ENCODE assay signal across 10 cellular contexts in genomic region chr14:74988131-74988530, GRCh38. TPM values are rescaled to one million over a fixed set of nuclear protein-coding genes. Genes with fewer than 3 reads are reported as not detected.
DNase-seq lines count a peak whose midpoint lies in the region; ATAC-seq and TF ChIP-seq lines count a peak whose summit lies in the region.
"Had no signal": no experiment of that assay in that cellular context is flagged by ENCODE, and none has a peak within 500 bp of the region (broad histone marks: within the 10 kb centered on the region; RNA-seq: fewer than 3 reads in every experiment).

No MANE protein-coding gene starts in this region.

- DNase-seq in 8988T (peak; percentile 50), HS-5 (ENCODE audit: low read depth) (peak; percentile 28), SK-MEL-5 (ENCODE audit: low read depth, low spot score) (peak; percentile 38), foreskin fibroblast (peak; percentile 65 to 83), retina (no peak), T-helper 17 cell (no peak)
- DNase-seq: activated CD4-positive, CD25-positive, alpha-beta regulatory T cell treated with anti-CD3 and anti-CD28 coated beads, Interleukin-2, amount 50 U/mL, for 72 hours; activated effector memory CD4-positive, alpha-beta T cell treated with anti-CD3 and anti-CD28 coated beads, Interleukin-2, amount 50 U/mL, for 16 hours had no signal

- no peaks in the 10 kb centered on the region for H3K27me3 Mint-ChIP-seq in T-helper 17 cell

- H3K4me1 Mint-ChIP-seq in T-helper 17 cell: no peaks in the 10 kb centered on the region

- no peaks in the 10 kb centered on the region for H3K36me3 Mint-ChIP-seq in T-helper 17 cell (ENCODE audit: low read depth)

- no peak overlapping the region for H3K27ac Mint-ChIP-seq in T-helper 17 cell

- no peaks in the 10 kb centered on the region for H3K9me3 ChIP-seq in T-helper 17 cell (ENCODE audit: control insufficient read depth, low read length, poor library complexity, severe bottlenecking)

- no peak overlapping the region for H3K4me3 ChIP-seq in foreskin fibroblast (ENCODE audit: low read depth in 1 of 2, low read length in 2 of 2)

- no peak overlapping the region for H3K4me3 Mint-ChIP-seq in T-helper 17 cell

- in situ Hi-C loops in SK-MEL-5 (cut with HindIII; ENCODE audit: low pct_unique_long_range_greater_than_20kb, low sequenced_read_pairs): no loop called here

- TF ChIP-seq CTCF in foreskin fibroblast (IDR thresholded peaks at IDR 0.05; ENCODE audit: low read depth, low read length): no peak

- ATAC-seq in GM19328 (IDR thresholded peaks at IDR 0.05; ENCODE audit: unreplicated experiment) (no peak), T-helper 17 cell (no peak), GM18498 (IDR thresholded peaks at IDR 0.05; ENCODE audit: unreplicated experiment) (no peak)

RNA-seq across cellular contexts. Expression of gene EIF2B2, which starts 14.6 kb away (rescaled TPM):
- total RNA-seq in SK-MEL-5 (2014; rRNA removed; shearing (Covaris generic)): 54.6 and 57.3 TPM in 2 replicates
- 64.3 and 67.3 TPM in 2 replicates for polyA plus RNA-seq in SK-MEL-5 (2015; cell fraction: cytosol; rRNA removed)
- polyA plus RNA-seq in SK-MEL-5 (2015; cell fraction: nucleus; rRNA removed): 22.3 and 54.4 TPM in 2 replicates
- total RNA-seq in T-helper 17 cell: 10 to 100 TPM; 22.9 to 25.9 TPM

RNA-seq across cellular contexts. Expression of gene PGF, which starts 32.7 kb away (rescaled TPM):
- 19.3 and 22.0 TPM in 2 replicates for total RNA-seq in SK-MEL-5 (2014; rRNA removed; shearing (Covaris generic))
- 26.1 and 35.8 TPM in 2 replicates for polyA plus RNA-seq in SK-MEL-5 (2015; cell fraction: cytosol; rRNA removed)
- 7.8 and 13.2 TPM in 2 replicates for polyA plus RNA-seq in SK-MEL-5 (2015; cell fraction: nucleus; rRNA removed)
- total RNA-seq in T-helper 17 cell: not detected

Comparison
In these comparisons a context has a peak if more than half of its experiments do, and no peak if none do; other contexts are left out.
1. DNase-seq: peak in 8988T (single experiment), HS-5 (single experiment), SK-MEL-5 (single experiment) and foreskin fibroblast (2 of 2); none in retina (single experiment) and T-helper 17 cell (0 of 3).
2. RNA of gene PGF, which starts 32.7 kb away (total RNA-seq): 19.3 to 22.0 TPM in SK-MEL-5; not detected in T-helper 17 cell; every median in the first group is over 10 times any median in the second.